10 cellular contexts compared by ENCODE assay signal in the genomic region with DNA sequence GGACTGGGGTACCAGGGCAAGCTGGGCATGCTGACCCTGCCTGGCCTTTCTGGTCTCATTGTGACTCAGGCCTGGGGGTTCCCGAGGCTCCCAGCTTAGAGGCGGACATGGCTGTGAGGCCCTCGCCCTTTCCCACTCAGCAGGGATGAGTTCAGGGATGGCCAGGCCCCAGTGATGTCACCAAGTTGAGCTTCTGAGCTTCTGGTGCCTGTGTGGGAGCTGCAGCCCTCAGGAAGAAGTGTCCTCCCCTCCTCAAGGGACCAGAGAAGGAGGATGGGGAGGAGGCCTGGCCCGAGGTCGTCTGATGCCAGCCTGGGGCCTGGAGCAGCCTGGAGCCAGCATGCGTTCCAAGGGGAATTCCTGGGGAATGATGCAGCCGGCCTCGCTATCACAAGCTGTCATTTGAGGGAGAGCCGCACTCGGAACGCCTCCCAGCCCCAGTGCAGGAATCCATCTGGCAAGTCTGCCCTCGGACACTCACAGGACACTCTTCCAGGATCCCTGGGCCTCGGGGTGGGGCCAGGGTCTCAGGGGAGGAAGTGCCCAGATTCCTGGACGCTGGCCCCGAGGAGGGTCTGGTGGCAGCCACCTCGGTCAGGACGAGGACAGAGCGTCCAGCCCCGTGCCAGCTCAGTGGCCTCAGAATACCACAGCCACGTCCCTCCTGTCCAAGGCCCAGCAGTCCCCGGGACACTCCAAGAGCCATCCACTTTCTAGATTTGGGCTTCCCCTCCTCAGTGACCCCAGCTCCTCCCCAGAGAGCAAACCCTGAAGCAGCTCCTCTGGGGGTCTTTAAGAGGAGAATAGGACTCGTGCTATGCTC.
A peak's percentile ranks its signal among the peaks of the same experiment; 100 is the strongest.
DNase-seq lines count a peak whose midpoint lies in the region; ATAC-seq and TF ChIP-seq lines count a peak whose summit lies in the region.
"Had no signal": no experiment of that assay in that cellular context is flagged by ENCODE, and none has a peak within 500 bp of the region (broad histone marks: within the 10 kb centered on the region; RNA-seq: fewer than 3 reads in every experiment).

No MANE protein-coding gene starts in this region.

- ATAC-seq in GM21381 (IDR thresholded peaks at IDR 0.05; ENCODE audit: unreplicated experiment) (no peak), GM18520 (IDR thresholded peaks at IDR 0.05; ENCODE audit: unreplicated experiment) (no peak)

- peak overlapping the region; percentile 88 for H2AFZ ChIP-seq in osteoblast (ENCODE audit: low read length)

- H3K36me3 ChIP-seq in osteoblast (ENCODE audit: insufficient read depth, low read length): no peaks in the 10 kb centered on the region

- TF ChIP-seq CTCF in AG09319 (IDR thresholded peaks at IDR 0.05; ENCODE audit: low read depth, low read length) (no peak), fibroblast of villous mesenchyme (IDR thresholded peaks at IDR 0.05; ENCODE audit: insufficient read depth, low read depth, low read length) (no peak), osteoblast (IDR thresholded peaks at IDR 0.05; ENCODE audit: extremely low read depth, low read depth, low read length) (no peak)

- peak overlapping the region; percentile 32 for H3K27ac ChIP-seq in osteoblast (ENCODE audit: low read depth, low read length)

- H3K4me2 ChIP-seq in osteoblast (ENCODE audit: insufficient read depth, low read length): peak overlapping the region; percentile 57

- no peaks in the 10 kb centered on the region for H3K79me2 ChIP-seq in osteoblast (ENCODE audit: insufficient read depth, low read length)

- peaks cover 27% of the 10 kb centered on the region for H3K4me1 ChIP-seq in osteoblast (ENCODE audit: insufficient read depth, low read length)

- DNase-seq in AG09319 (ENCODE audit: extremely low read depth, low read depth) (peak; percentile 75), RPMI7951 (ENCODE audit: low read depth) (peak; percentile 92), fibroblast of villous mesenchyme (ENCODE audit: low read depth) (peak; percentile 87), osteoblast (ENCODE audit: insufficient read length, low spot score, missing footprints) (peak; percentile 99), NCI-H1048 (lab: John Stamatoyannopoulos, UW) (no peak), cerebellar nuclear complex (lab: John Stamatoyannopoulos, UW) (no peak)
- DNase-seq: activated naive CD4-positive, alpha-beta T cell; CD4-positive, alpha-beta memory T cell had no signal

- no peaks in the 10 kb centered on the region for H3K9me3 ChIP-seq in osteoblast (ENCODE audit: low read depth, low read length)

- H3K27me3 ChIP-seq in osteoblast (ENCODE audit: insufficient read depth, low read length): no peaks in the 10 kb centered on the region

- no peaks in the 10 kb centered on the region for H4K20me1 ChIP-seq in osteoblast (ENCODE audit: insufficient read depth, low read length)

- H3K4me3 ChIP-seq in fibroblast of villous mesenchyme (ENCODE audit: low read depth, low read length) (no peak overlapping the region), osteoblast (ENCODE audit: insufficient read depth, low read length) (no peak overlapping the region)

Comparison
In these comparisons a context has a peak if more than half of its experiments do, and no peak if none do; other contexts are left out.
1. DNase-seq: peak in AG09319 (single experiment), RPMI7951 (single experiment), fibroblast of villous mesenchyme (single experiment) and osteoblast (single experiment); none in NCI-H1048 (single experiment) and cerebellar nuclear complex (0 of 2).